ENCODE assay signal across 31 cellular contexts in the genomic region with DNA sequence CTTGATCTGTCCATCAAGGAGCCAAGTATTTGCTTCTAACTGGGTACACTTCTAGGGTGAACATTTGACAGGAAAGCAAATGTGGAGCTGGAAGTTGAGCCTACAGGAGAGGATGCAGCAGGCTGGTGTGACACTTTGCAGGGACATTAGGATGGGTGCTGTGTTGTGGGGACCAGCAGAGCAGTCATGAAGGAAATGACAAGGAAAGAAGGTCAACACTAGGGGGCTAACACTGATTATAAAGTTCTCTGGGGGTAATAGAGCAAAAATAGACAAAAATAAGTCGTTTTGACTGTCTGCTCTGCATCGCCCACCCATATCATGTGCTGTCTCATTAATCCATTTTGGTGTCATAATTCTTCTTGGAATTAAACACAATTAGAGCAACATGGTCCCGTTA.
"Had no signal": no experiment of that assay in that cellular context is flagged by ENCODE, and none has a peak within 500 bp of the region (broad histone marks: within the 10 kb centered on the region; RNA-seq: fewer than 3 reads in every experiment).

No MANE protein-coding gene starts in this region.

- H3K27me3 ChIP-seq: adrenal gland, body of pancreas, breast epithelium had no signal

- H3K4me3 ChIP-seq: adrenal gland, body of pancreas, breast epithelium, PC-9 had no signal

- H3K36me3 ChIP-seq: adrenal gland, breast epithelium, WERI-Rb-1 had no signal

- H3K9me3 Mint-ChIP-seq: activated CD4-positive, alpha-beta T cell treated with anti-CD3 and anti-CD28 coated beads, Interleukin-2, amount 10 ng/mL, durations not matched to agents 24 days and 14 days; activated naive CD4-positive, alpha-beta T cell treated with anti-CD3 and anti-CD28 coated beads for 36 hours; activated naive CD4-positive, alpha-beta T cell treated with anti-CD3 and anti-CD28 coated beads, Interleukin-2, amount 50 U/mL, for 72 hours; activated T-cell treated with anti-CD3 and anti-CD28 coated beads, Interleukin-2, amount 50 U/mL, for 4 hours; activated T-helper 1 cell treated with anti-CD3 and anti-CD28 coated beads, Interleukin-12 subunit alpha, Interleukin-12 subunit beta, Interleukin-2, Interleukin-4 antibody, amounts not matched to agents 30 ng/mL and 10 ng/mL and 1 ng/mL, durations not matched to agents 14 hours and 24 hours and 36 hours had no signal

- ATAC-seq: activated naive CD4-positive, alpha-beta T cell treated with anti-CD3 and anti-CD28 coated beads, Interleukin-2, amount 50 U/mL, for 72 hours; activated T-cell treated with anti-CD3 and anti-CD28 coated beads, Interleukin-2, amount 50 U/mL, for 4 hours; body of pancreas had no signal

- H3K36me3 Mint-ChIP-seq: activated naive CD4-positive, alpha-beta T cell treated with anti-CD3 and anti-CD28 coated beads, Interleukin-2, amount 50 U/mL, for 72 hours had no signal

- H3K27ac Mint-ChIP-seq: activated CD4-positive, alpha-beta T cell treated with anti-CD3 and anti-CD28 coated beads, Interleukin-2, amount 10 ng/mL, durations not matched to agents 24 days and 14 days; activated naive CD4-positive, alpha-beta T cell treated with anti-CD3 and anti-CD28 coated beads for 36 hours; activated naive CD4-positive, alpha-beta T cell treated with anti-CD3 and anti-CD28 coated beads, Interleukin-2, amount 50 U/mL, for 72 hours; activated T-helper 1 cell treated with anti-CD3 and anti-CD28 coated beads, Interleukin-12 subunit alpha, Interleukin-12 subunit beta, Interleukin-2, Interleukin-4 antibody, amounts not matched to agents 30 ng/mL and 10 ng/mL and 1 ng/mL, durations not matched to agents 14 hours and 24 hours and 36 hours had no signal

- H3K4me1 ChIP-seq: adrenal gland, body of pancreas, breast epithelium had no signal

- H3K4me3 Mint-ChIP-seq: activated CD4-positive, alpha-beta T cell treated with anti-CD3 and anti-CD28 coated beads, Interleukin-2, amount 10 ng/mL, durations not matched to agents 24 days and 14 days; activated naive CD4-positive, alpha-beta T cell treated with anti-CD3 and anti-CD28 coated beads for 36 hours; activated T-cell treated with anti-CD3 and anti-CD28 coated beads, Interleukin-2, amount 50 U/mL, for 4 hours; activated T-helper 1 cell treated with anti-CD3 and anti-CD28 coated beads, Interleukin-12 subunit alpha, Interleukin-12 subunit beta, Interleukin-2, Interleukin-4 antibody, amounts not matched to agents 30 ng/mL and 10 ng/mL and 1 ng/mL, durations not matched to agents 14 hours and 24 hours and 36 hours had no signal

- DNase-seq: activated CD4-positive, alpha-beta T cell treated with anti-CD3 and anti-CD28 coated beads, Interleukin-2, amount 10 ng/mL, durations not matched to agents 24 days and 14 days; activated CD4-positive, alpha-beta T cell treated with anti-CD3 and anti-CD28 coated beads, Interleukin-2, amount 50 U/mL, for 48 hours; activated CD8-positive, alpha-beta memory T cell treated with anti-CD3 and anti-CD28 coated beads, Interleukin-2, amount 50 U/mL, for 4 hours; activated gamma-delta T cell treated with Interleukin-2 at 50 U/mL for 16 hours; activated naive CD4-positive, alpha-beta T cell treated with anti-CD3 and anti-CD28 coated beads for 36 hours; activated T-cell treated with anti-CD3 and anti-CD28 coated beads for 4 hours; activated T-cell treated with anti-CD3 and anti-CD28 coated beads, Interleukin-2, amount 50 U/mL, for 4 hours; adrenal gland; body of pancreas; Karpas-422; KBM-7; MM.1S; NCI-H1105; NCI-H1417 treated with DMSO at 0.1 percent for 48 hours; NCI-H187 treated with DMSO at 0.1 percent for 48 hours; NCI-H2081; NCI-H2171 treated with DMSO at 0.1 percent for 48 hours; NCI-H2227 treated with DMSO at 0.1 percent for 48 hours; NCI-H446; NCI-H510A treated with DMSO at 0.1 percent for 48 hours; NCI-H526 treated with DMSO at 0.1 percent for 48 hours; NCI-H774; PC-9; Right ventricle myocardium superior; SW 1271; T-helper 1 cell; T1000; WERI-Rb-1 had no signal

- H3K4me2 ChIP-seq: PC-9 had no signal

- H2AFZ ChIP-seq: PC-9 had no signal

- H3K4me1 Mint-ChIP-seq: activated CD4-positive, alpha-beta T cell treated with anti-CD3 and anti-CD28 coated beads, Interleukin-2, amount 10 ng/mL, durations not matched to agents 24 days and 14 days had no signal

- H3K27me3 Mint-ChIP-seq: activated CD4-positive, alpha-beta T cell treated with anti-CD3 and anti-CD28 coated beads, Interleukin-2, amount 10 ng/mL, durations not matched to agents 24 days and 14 days had no signal

- H3K9me3 ChIP-seq: adrenal gland, body of pancreas, breast epithelium had no signal

- H3K27ac ChIP-seq: adrenal gland, body of pancreas, breast epithelium, PC-9, WERI-Rb-1 had no signal
